23 cellular contexts compared by ENCODE assay signal in the genomic region with DNA sequence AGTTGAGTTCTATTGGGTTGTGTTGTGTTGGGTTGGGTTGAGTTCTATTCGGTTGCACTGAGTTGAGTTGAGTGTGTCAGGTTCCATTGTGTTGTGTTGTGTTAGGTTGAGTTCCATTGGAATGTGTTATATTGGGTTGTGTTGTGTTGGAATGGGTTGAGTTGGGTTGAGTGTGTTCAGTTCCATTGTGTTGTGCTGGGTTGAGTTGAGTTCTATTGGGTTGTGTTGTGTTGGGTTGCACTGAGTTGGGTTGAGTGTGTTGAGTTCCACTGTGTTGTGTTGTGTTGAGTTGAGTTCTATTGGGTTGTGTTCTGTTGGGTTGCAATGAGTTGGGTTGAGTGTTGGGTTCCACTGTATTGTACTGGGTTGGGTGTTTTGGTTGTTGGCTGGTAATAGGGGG. TPM values are rescaled to one million over a fixed set of nuclear protein-coding genes. Genes with fewer than 3 reads are reported as not detected.
DNase-seq lines count a peak whose midpoint lies in the region; FAIRE-seq and TF ChIP-seq lines count a peak whose summit lies in the region.
"Had no signal": no experiment of that assay in that cellular context is flagged by ENCODE, and none has a peak within 500 bp of the region (broad histone marks: within the 10 kb centered on the region; RNA-seq: fewer than 3 reads in every experiment).

No MANE protein-coding gene starts in this region.

- FAIRE-seq in HTR-8/SVneo (lab: Jason Lieb, UNC), result peak; percentile 63
- peak; percentile 84 for FAIRE-seq in bronchial epithelial cell (lab: Jason Lieb, UNC)
- FAIRE-seq in urothelium cell line (lab: Jason Lieb, UNC), result peak; percentile 80
- FAIRE-seq: A204.1, D721Med, G401.6, GM12891, GM18507 had no signal

- H3K27me3 ChIP-seq in A673 (replicated peaks; ENCODE audit: insufficient read depth, low read depth, low read length, poor library complexity) (no peaks in the 10 kb centered on the region), bronchial epithelial cell (ENCODE audit: control insufficient read depth, insufficient read depth, low read length) (peaks cover 1% of the 10 kb centered on the region)
- H3K27me3 ChIP-seq: BLaER1 treated with 17β-estradiol and CSF1 and Interleukin-3, amounts not matched to agents 10 nM and 100 nM had no signal

- BruUV-seq in A673 (replicated peaks; lab: Mats Ljungman, UMichigan), result TSS peak; percentile 42

- intact Hi-C loops in A673 (cut with micrococcal nuclease; ENCODE audit: unreplicated experiment), result no loop called here

- DNase-seq in A673 (ENCODE audit: low spot score) (no peak), HTR-8/SVneo (ENCODE audit: insufficient read length, low spot score) (no peak), bronchial epithelial cell (ENCODE audit: low read depth) (no peak), urothelium cell line (ENCODE audit: low spot score) (no peak), dermis blood vessel endothelial cell (no peak), NCI-H2107 (lab: John Stamatoyannopoulos, UW) (no peak), HuH-7.5 (ENCODE audit: low spot score) (no peak)
- DNase-seq: 8988T; AML-193; Caco-2; Calu3; CD4-positive, alpha-beta T cell; CD8-positive, alpha-beta T cell; DMS79 treated with DMSO at 0.1 percent for 48 hours; GF-D8 had no signal

- CTCF ChIA-PET in A673 (lab: Charles Lee), result no interaction called here

- POLR2A ChIA-PET in A673 (lab: Charles Lee; ENCODE audit: low non-redundant PET), result no interaction called here

- no peak for TF ChIP-seq CTCF in A673 (conservative IDR thresholded peaks at IDR 0.05; ENCODE audit: low read depth, low read length)
- TF ChIP-seq CTCF in bronchial epithelial cell (IDR thresholded peaks at IDR 0.05; ENCODE audit: insufficient read depth, low read length, severe bottlenecking), result no peak

- H3K27ac ChIP-seq in A673 (ENCODE audit: low read depth, low read length, poor library complexity, severe bottlenecking), result no peak overlapping the region
- H3K27ac ChIP-seq: BLaER1 treated with 17β-estradiol and CSF1 and Interleukin-3, amounts not matched to agents 10 nM and 100 nM; C4-2B had no signal

- H3K4me3 ChIP-seq in A673 (ENCODE audit: low read depth, low read length, poor library complexity, severe bottlenecking) (no peak overlapping the region), bronchial epithelial cell (ENCODE audit: low read depth, low read length) (no peak overlapping the region)
- H3K4me3 ChIP-seq: BLaER1 treated with 17β-estradiol and CSF1 and Interleukin-3, amounts not matched to agents 10 nM and 100 nM had no signal

- no peaks in the 10 kb centered on the region for H3K9me3 ChIP-seq in A673 (ENCODE audit: low read depth, low read length, poor library complexity, severe bottlenecking)
- H3K9me3 ChIP-seq: Caco-2 had no signal

- no peaks in the 10 kb centered on the region for H3K4me1 ChIP-seq in A673 (ENCODE audit: insufficient read depth, low read length, poor library complexity, severe bottlenecking)
- H3K4me1 ChIP-seq: Caco-2 had no signal

- H3K36me3 ChIP-seq in A673 (ENCODE audit: insufficient read depth, low read length, poor library complexity, severe bottlenecking) (peaks cover 91% of the 10 kb centered on the region), bronchial epithelial cell (ENCODE audit: control insufficient read depth, insufficient read depth, low read length) (no peaks in the 10 kb centered on the region)
- H3K36me3 ChIP-seq: BLaER1 treated with 17β-estradiol and CSF1 and Interleukin-3, amounts not matched to agents 10 nM and 100 nM had no signal

RNA-seq across cellular contexts. Expression of gene ALX4, which starts 35.5 kb away (rescaled TPM):
- total RNA-seq in A673 (2021), result 135 TPM in 2 replicates
- total RNA-seq in bronchial epithelial cell, result under 0.01 TPM in 1 of 2 replicates, not detected in the other
- not detected in 2 replicates for total RNA-seq in dermis blood vessel endothelial cell
- total RNA-seq: B cell; Calu3; CD4-positive, alpha-beta T cell; CD8-positive, alpha-beta T cell had no signal

Comparison
In these comparisons a context has a peak if more than half of its experiments do, and no peak if none do; other contexts are left out.
1. RNA of gene ALX4, which starts 35.5 kb away (total RNA-seq): 135 TPM in A673; under 0.01 TPM in bronchial epithelial cell and not detected in dermis blood vessel endothelial cell; every median in the first group is over 100 times any median in the second.